In genomic region chr2:236172238-236172865, GRCh38 we compare ENCODE assay signal across 19 cellular contexts. TPM values are rescaled to one million over a fixed set of nuclear protein-coding genes. Genes with fewer than 3 reads are reported as not detected.
DNase-seq lines count a peak whose midpoint lies in the region; ATAC-seq, FAIRE-seq and TF ChIP-seq lines count a peak whose summit lies in the region.
"Had no signal": no experiment of that assay in that cellular context is flagged by ENCODE, and none has a peak within 500 bp of the region (broad histone marks: within the 10 kb centered on the region; RNA-seq: fewer than 3 reads in every experiment).

No MANE protein-coding gene starts in this region.

- peak overlapping the region; percentile 36 for H3K4me3 Mint-ChIP-seq in T-helper 17 cell
- H3K4me3 Mint-ChIP-seq in type B pancreatic cell: peak overlapping the region; percentile 61
- H3K4me3 Mint-ChIP-seq: activated CD4-positive, alpha-beta memory T cell treated with anti-CD3 and anti-CD28 coated beads for 36 hours had no signal

- H3K27me3 Mint-ChIP-seq in T-helper 17 cell (peaks cover 71% of the 10 kb centered on the region), type B pancreatic cell (peaks cover 81% of the 10 kb centered on the region)

- dilution Hi-C loops in keratinocyte (cut with MboI; ENCODE audit: extremely low pct_ligation_motif_present, low sequenced_read_pairs): no loop called here

- no peaks in the 10 kb centered on the region for H3K36me3 Mint-ChIP-seq in T-helper 17 cell (ENCODE audit: low read depth)
- no peaks in the 10 kb centered on the region for H3K36me3 Mint-ChIP-seq in type B pancreatic cell
- H3K36me3 Mint-ChIP-seq: activated CD4-positive, alpha-beta memory T cell treated with anti-CD3 and anti-CD28 coated beads for 36 hours; CD8-positive, alpha-beta memory T cell had no signal

- no peak overlapping the region for H3K27ac ChIP-seq in HepG2 (ENCODE audit: extremely low read length, insufficient read depth, low read length)
- no peak overlapping the region for H3K27ac ChIP-seq in right lobe of liver
- H3K27ac ChIP-seq in keratinocyte (ENCODE audit: control insufficient read depth, insufficient read depth, low read length): no peak overlapping the region

- POLR2A ChIA-PET in HepG2 (lab: Yijun Ruan, JAX): no interaction called here

- H3K4me1 Mint-ChIP-seq in T-helper 17 cell (peaks cover 14% of the 10 kb centered on the region), type B pancreatic cell (ENCODE audit: unreplicated experiment) (peaks cover 30% of the 10 kb centered on the region)

- in situ Hi-C loops in HepG2 (cut with HindIII; ENCODE audit: extremely low pct_ligation_motif_present, low pct_unique_long_range_greater_than_20kb): no loop called here

- no peak overlapping the region for H3K4me2 ChIP-seq in HepG2 (ENCODE audit: low read depth, low read length)
- H3K4me2 ChIP-seq in keratinocyte (ENCODE audit: control insufficient read depth, extremely low read depth, insufficient read depth, low read depth, low read length): peak overlapping the region; percentile 7

- DNase-seq in HepG2 (ENCODE audit: low spot score) (no peak), right lobe of liver (no peak), T-helper 17 cell (no peak), keratinocyte (ENCODE audit: low read depth, low spot score) (no peak), type B pancreatic cell (ENCODE audit: extremely low spot score, unreplicated experiment) (no peak), DMS79 (lab: John Stamatoyannopoulos, UW) (no peak)
- no peak for DNase-seq in activated effector memory CD4-positive, alpha-beta T cell treated with anti-CD3 and anti-CD28 coated beads, Interleukin-2, amount 50 U/mL, for 16 hours
- DNase-seq in stimulated activated CD4-positive, alpha-beta T cell treated with anti-CD3 and anti-CD28 coated beads, Interleukin-1b, Interleukin-23, amount 100 ng/mL, for 48 hours: no peak
- DNase-seq: activated CD4-positive, alpha-beta memory T cell treated with anti-CD3 and anti-CD28 coated beads for 36 hours; CD8-positive, alpha-beta memory T cell; Kasumi-1; kidney glomerular epithelial cell; NCI-H1417 treated with DMSO at 0.1 percent for 48 hours; stimulated activated CD4-positive, alpha-beta T cell treated with anti-CD3 and anti-CD28 coated beads, Interleukin-2, amount 100 ng/mL, for 24 hours had no signal

- CTCF ChIA-PET in HepG2 (lab: Yijun Ruan, JAX; ENCODE audit: low intra/inter-chr PET ratio, low total read pairs): no interaction called here

- no peaks in the 10 kb centered on the region for H3K36me3 ChIP-seq in HepG2 (replicated peaks in 1 of 2; ENCODE audit: control insufficient read depth in 1 of 2, insufficient read depth in 2 of 2, low read length in 2 of 2)
- H3K36me3 ChIP-seq in right lobe of liver: no peaks in the 10 kb centered on the region
- no peaks in the 10 kb centered on the region for H3K36me3 ChIP-seq in keratinocyte (ENCODE audit: control insufficient read depth in 2 of 2, extremely low read depth in 1 of 2, insufficient read depth in 2 of 2, low read length in 2 of 2)

- no peak for FAIRE-seq in HepG2 (lab: Jason Lieb, UNC)
- no peak for FAIRE-seq in keratinocyte (lab: Jason Lieb, UNC)
- FAIRE-seq: bronchial epithelial cell, G401.6 had no signal

- no peaks in the 10 kb centered on the region for H3K79me2 ChIP-seq in HepG2 (ENCODE audit: insufficient read depth, low read length)
- H3K79me2 ChIP-seq in keratinocyte (ENCODE audit: control insufficient read depth, insufficient read depth, low read length): no peaks in the 10 kb centered on the region

- TF ChIP-seq POLR2A in HepG2 (IDR thresholded peaks at IDR 0.05; ENCODE audit: insufficient read depth in 1 of 2, low read depth in 2 of 2, low read length in 2 of 2): no peak
- TF ChIP-seq POLR2A in right lobe of liver (IDR thresholded peaks at IDR 0.05): no peak

- no peak for TF ChIP-seq RAD21 in HepG2 (CRISPR knock-in tag; IDR thresholded peaks at IDR 0.05)

- TF ChIP-seq EP300 in HepG2 (IDR thresholded peaks at IDR 0.05; ENCODE audit: low read depth in 2 of 2, low read length in 2 of 2) (no peak), HepG2 (CRISPR knock-in tag; IDR thresholded peaks at IDR 0.05; ENCODE audit: borderline replicate concordance) (no peak)

- H3K27me3 ChIP-seq in HepG2 (ENCODE audit: control insufficient read depth in 1 of 2, insufficient read depth in 2 of 2, low read length in 2 of 2) (peaks cover 29 to 92% of the 10 kb centered on the region in 2 experiments), right lobe of liver (peaks cover 14 to 54% of the 10 kb centered on the region in 2 donors), keratinocyte (ENCODE audit: control insufficient read depth, extremely low read depth, insufficient read depth, low read length) (peaks cover 69% of the 10 kb centered on the region)

- H3K9ac ChIP-seq in HepG2 (ENCODE audit: insufficient read depth, low read depth, low read length) (no peak overlapping the region), keratinocyte (ENCODE audit: control insufficient read depth, extremely low read depth, insufficient read depth, low read length) (no peak overlapping the region)

- H3K9me3 Mint-ChIP-seq in type B pancreatic cell: no peaks in the 10 kb centered on the region
- H3K9me3 Mint-ChIP-seq: activated CD4-positive, alpha-beta memory T cell treated with anti-CD3 and anti-CD28 coated beads for 36 hours had no signal

- no peak overlapping the region for H2AFZ ChIP-seq in HepG2 (ENCODE audit: low read length)
- no peak overlapping the region for H2AFZ ChIP-seq in keratinocyte (ENCODE audit: control insufficient read depth, low read length)

- no peaks in the 10 kb centered on the region for H3K9me1 ChIP-seq in keratinocyte (ENCODE audit: control insufficient read depth, extremely low read depth, insufficient read depth, low read length)

- TF ChIP-seq CTCF in HepG2 (CRISPR knock-in tag; IDR thresholded peaks at IDR 0.05) (no peak), right lobe of liver (IDR thresholded peaks at IDR 0.05) (no peak), keratinocyte (optimal IDR thresholded peaks at IDR 0.05 in 1 of 3, IDR thresholded peaks at IDR 0.05 in 1 of 3, conservative IDR thresholded peaks at IDR 0.05 in 1 of 3; ENCODE audit: extremely low read depth in 1 of 3, insufficient read depth in 2 of 3, low read length in 3 of 3) (no peak), type B pancreatic cell (conservative IDR thresholded peaks at IDR 0.05) (no peak)

- ATAC-seq in HepG2 (no peak), right lobe of liver (no peak), T-helper 17 cell (no peak)

- peaks cover 12% of the 10 kb centered on the region for H4K20me1 ChIP-seq in HepG2 (ENCODE audit: insufficient read depth, low read length)
- peaks cover 11% of the 10 kb centered on the region for H4K20me1 ChIP-seq in keratinocyte (ENCODE audit: control insufficient read depth, extremely low read depth, insufficient read depth, low read length)

- 24% methylated on average over 14 of the region's 31 CpGs for WGBS in HepG2 (ENCODE audit: low lambda C conversion rate)
- WGBS in right lobe of liver (ENCODE audit: insufficient coverage, low coverage, low lambda C conversion rate, missing lambda C conversion rate): 6% methylated on average over 4 of the region's 31 CpGs

- no TSS peak for BruUV-seq in HepG2 (replicated peaks; lab: Mats Ljungman, UMichigan)

- intact Hi-C loops in HepG2 (cut with micrococcal nuclease; ENCODE audit: unreplicated experiment) (no loop called here), right lobe of liver (cut with DNase I) (no loop called here)

- H3K4me3 ChIP-seq in HepG2 (replicated peaks in 1 of 3; ENCODE audit: insufficient read depth in 1 of 3, low read depth in 2 of 3, low read length in 3 of 3) (no peak overlapping the region), right lobe of liver (no peak overlapping the region), keratinocyte (ENCODE audit: control insufficient read depth in 2 of 3, extremely low read depth in 1 of 3, insufficient read depth in 2 of 3, low read depth in 1 of 3, low read length in 3 of 3) (no peak overlapping the region)

- no peaks in the 10 kb centered on the region for H3K4me1 ChIP-seq in HepG2 (ENCODE audit: insufficient read depth, low read length)
- peaks cover 0 to 14% (median 0%) of the 10 kb centered on the region in 4 donors for H3K4me1 ChIP-seq in right lobe of liver
- H3K4me1 ChIP-seq in keratinocyte (ENCODE audit: control insufficient read depth, extremely low read depth, insufficient read depth, low read length): peaks cover 7% of the 10 kb centered on the region

- H3K9me3 ChIP-seq in HepG2 (ENCODE audit: low read length) (no peaks in the 10 kb centered on the region), right lobe of liver (no peaks in the 10 kb centered on the region), T-helper 17 cell (ENCODE audit: control insufficient read depth, low read length, poor library complexity, severe bottlenecking) (no peaks in the 10 kb centered on the region), keratinocyte (ENCODE audit: control insufficient read depth, low read depth, low read length) (no peaks in the 10 kb centered on the region)

- H3K27ac Mint-ChIP-seq in T-helper 17 cell (no peak overlapping the region), type B pancreatic cell (no peak overlapping the region)
- H3K27ac Mint-ChIP-seq: activated CD4-positive, alpha-beta memory T cell treated with anti-CD3 and anti-CD28 coated beads for 36 hours had no signal

RNA-seq across cellular contexts. Expression of gene GBX2, which starts 4.2 kb away (rescaled TPM):
- total RNA-seq in HepG2 (2016; rRNA removed; fragmentation: Illumina TruSeq; extraction: Trizol): not detected in 2 replicates
- not detected in 2 replicates for total RNA-seq in HepG2 (2016; cell fraction: cytosol; rRNA removed; fragmentation: Illumina TruSeq; extraction: Trizol; ENCODE audit: low read depth)
- not detected in 2 replicates for total RNA-seq in HepG2 (2016; cell fraction: insoluble cytoplasmic fraction; rRNA removed; fragmentation: Illumina TruSeq; extraction: Trizol)
- total RNA-seq in HepG2 (2016; cell fraction: membrane; rRNA removed; fragmentation: Illumina TruSeq; extraction: Trizol): not detected in 2 replicates
- total RNA-seq in HepG2 (2016; cell fraction: nucleus; rRNA removed; fragmentation: Illumina TruSeq; extraction: Trizol): not detected in 2 replicates
- not detected in 2 replicates for polyA plus RNA-seq in HepG2 (2011; rRNA removed)
- 0.08 TPM in 1 of 2 replicates, not detected in the other for polyA plus RNA-seq in HepG2 (2011; cell fraction: cytosol; rRNA removed)
- polyA plus RNA-seq in HepG2 (2011; cell fraction: nucleus; rRNA removed): not detected in 2 replicates
- not detected in 2 replicates for polyA plus RNA-seq in HepG2 (2012)
- not detected in 2 replicates for polyA plus RNA-seq in HepG2 (2016; cell fraction: cytosol; fragmentation: Illumina TruSeq; extraction: Trizol; ENCODE audit: low read depth)
- polyA plus RNA-seq in HepG2 (2016; cell fraction: insoluble cytoplasmic fraction; fragmentation: Illumina TruSeq; extraction: Trizol; ENCODE audit: low read depth): not detected in 2 replicates
- polyA plus RNA-seq in HepG2 (2016; cell fraction: membrane; fragmentation: Illumina TruSeq; extraction: Trizol; ENCODE audit: low read depth): not detected in 2 replicates
- not detected in 2 replicates for polyA plus RNA-seq in HepG2 (2016; cell fraction: nucleus; fragmentation: Illumina TruSeq; extraction: Trizol; ENCODE audit: insufficient read depth, low read depth)
- polyA minus RNA-seq in HepG2 (2011; rRNA and poly(A)+ RNA removed; ENCODE audit: low replicate concordance): 0.47 TPM in 1 of 2 replicates, not detected in the other
- polyA minus RNA-seq in HepG2 (2011; cell fraction: cytosol; rRNA and poly(A)+ RNA removed): not detected in 2 replicates
- polyA minus RNA-seq in HepG2 (2011; cell fraction: nucleus; rRNA and poly(A)+ RNA removed): not detected in 2 replicates
- total RNA-seq in right lobe of liver: not detected
- total RNA-seq in T-helper 17 cell: not detected
- polyA plus RNA-seq in keratinocyte: 0.13 to 0.69 TPM (median 0.17 TPM) in 3 replicates
- polyA plus RNA-seq in keratinocyte (2011; ENCODE audit: low read depth): not detected
- polyA plus RNA-seq in keratinocyte (2011; cell fraction: cytosol; rRNA removed): 0.07 and 0.23 TPM in 2 replicates
- 0.15 and 0.24 TPM in 2 replicates for polyA plus RNA-seq in keratinocyte (2011; cell fraction: nucleus; rRNA removed)
- 0.13 and 0.84 TPM in 2 replicates for polyA plus RNA-seq in keratinocyte (2012; ENCODE audit: low replicate concordance)
- 0.32 TPM in 1 of 3 replicates, not detected in the others for polyA minus RNA-seq in keratinocyte
- not detected for polyA minus RNA-seq in keratinocyte (2011; cell fraction: cytosol; rRNA and poly(A)+ RNA removed)
- not detected in 2 replicates for polyA minus RNA-seq in keratinocyte (2011; cell fraction: nucleus; rRNA and poly(A)+ RNA removed)
- total RNA-seq in type B pancreatic cell (ENCODE audit: low replicate concordance): 0.50 and 2.1 TPM in 2 replicates
- total RNA-seq: activated CD4-positive, alpha-beta memory T cell treated with anti-CD3 and anti-CD28 coated beads for 36 hours; bronchial epithelial cell; CD8-positive, alpha-beta memory T cell; fibroblast of lung; subcutaneous adipose tissue had no signal
- polyA plus RNA-seq: AG04450; CD8-positive, alpha-beta memory T cell had no signal
